10 cellular contexts compared by ENCODE assay signal in the genomic region with DNA sequence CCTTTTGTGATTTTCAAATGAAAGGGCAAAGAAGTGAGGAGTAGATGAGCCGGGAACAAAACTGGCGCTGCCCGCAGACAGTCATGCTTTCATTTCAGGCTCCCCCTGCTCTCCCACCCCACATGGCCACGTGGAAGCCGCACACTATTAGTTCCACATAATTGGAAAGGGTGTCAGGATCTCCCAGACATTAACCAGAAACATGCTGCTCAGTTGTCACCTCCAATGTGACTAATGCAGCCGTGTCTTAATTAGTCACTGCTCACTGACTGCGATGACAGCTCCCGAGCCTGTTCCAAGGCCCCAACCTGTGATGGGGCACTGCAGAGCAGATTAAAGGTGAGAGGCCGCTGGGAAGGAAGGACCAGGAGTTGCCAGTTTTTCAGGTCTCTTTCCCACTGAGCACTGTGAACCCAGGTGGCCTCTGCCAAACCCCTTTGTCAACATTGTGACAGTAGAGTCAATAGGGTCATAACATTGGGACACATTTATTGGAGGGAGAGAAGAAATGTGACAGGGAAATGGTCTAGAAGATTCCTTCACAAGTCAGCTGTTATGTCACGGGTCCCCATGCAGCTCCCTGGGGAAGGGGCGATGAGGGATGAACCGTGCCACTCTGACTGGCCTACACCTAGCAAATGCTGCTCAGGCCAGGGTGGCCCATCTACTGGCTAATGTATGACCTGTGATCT.
DNase-seq lines count a peak whose midpoint lies in the region; TF ChIP-seq lines count a peak whose summit lies in the region.
"Had no signal": no experiment of that assay in that cellular context is flagged by ENCODE, and none has a peak within 500 bp of the region (broad histone marks: within the 10 kb centered on the region; RNA-seq: fewer than 3 reads in every experiment).

No MANE protein-coding gene starts in this region.

- no peaks in the 10 kb centered on the region for H3K27me3 ChIP-seq in BLaER1

- peaks cover 25% of the 10 kb centered on the region for H3K36me3 ChIP-seq in BLaER1

- no peaks in the 10 kb centered on the region for H3K9me3 ChIP-seq in BLaER1
- H3K9me3 ChIP-seq: thoracic aorta had no signal

- H4K20me1 ChIP-seq in BLaER1: no peaks in the 10 kb centered on the region

- TF ChIP-seq CTCF in coronary artery (IDR thresholded peaks at IDR 0.05): no peak

- peak overlapping the region; percentile 44 for H3K4me2 ChIP-seq in BLaER1

- DNase-seq in coronary artery (ENCODE audit: low spot score) (peak; percentile 52), medulla oblongata (ENCODE audit: extremely low spot score) (peak; percentile 63), DMS153 treated with DMSO at 0.1 percent for 48 hours (lab: John Stamatoyannopoulos, UW; ENCODE audit: unreplicated experiment) (no peak), amniotic stem cell (lab: John Stamatoyannopoulos, UW) (no peak), 8988T (no peak)
- DNase-seq in stimulated activated CD4-positive, alpha-beta T cell treated with anti-CD3 and anti-CD28 coated beads, Interleukin-15, amount 100 ng/mL, for 24 hours: no peak
- DNase-seq: stimulated activated CD4-positive, alpha-beta T cell treated with anti-CD3 and anti-CD28 coated beads, Interleukin-4, amount 100 ng/mL, for 1 hour had no signal

- TF ChIP-seq RAD21 in Ishikawa (IDR thresholded peaks at IDR 0.05; ENCODE audit: low read depth): no peak

- no peak for TF ChIP-seq EP300 in Ishikawa (IDR thresholded peaks at IDR 0.05; ENCODE audit: borderline replicate concordance)

- H3K4me3 ChIP-seq in BLaER1: no peak overlapping the region
- H3K4me3 ChIP-seq in coronary artery: no peak overlapping the region
- H3K4me3 ChIP-seq: thoracic aorta had no signal

- H3K4me1 ChIP-seq in BLaER1: peaks cover 22% of the 10 kb centered on the region

- H3K27ac ChIP-seq in BLaER1 (no peak overlapping the region), coronary artery (peak overlapping the region in 1 of 2 donors; percentile 41)
- H3K27ac ChIP-seq: thoracic aorta had no signal

- H3K9ac ChIP-seq in BLaER1: no peak overlapping the region

TF ChIP-seq in Ishikawa, 13 proteins besides CTCF, POLR2A, EP300 and RAD21:
- no peak for TF ChIP-seq CEBPB (IDR thresholded peaks at IDR 0.05)
- TF ChIP-seq NFIC (IDR thresholded peaks at IDR 0.05): no peak
- TF ChIP-seq, protein P1, sequence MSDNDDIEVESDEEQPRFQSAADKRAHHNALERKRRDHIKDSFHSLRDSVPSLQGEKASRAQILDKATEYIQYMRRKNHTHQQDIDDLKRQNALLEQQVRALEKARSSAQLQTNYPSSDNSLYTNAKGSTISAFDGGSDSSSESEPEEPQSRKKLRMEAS (IDR thresholded peaks at IDR 0.05): 0 out of 2 replicates have a peak, but pooled peaks have one; percentile 23
- TF ChIP-seq TCF12 (IDR thresholded peaks at IDR 0.05; ENCODE audit: low read depth): 0 out of 2 replicates have a peak, but pooled peaks have one; percentile 33

Comparison
In these comparisons a context has a peak if more than half of its experiments do, and no peak if none do; other contexts are left out.
1. DNase-seq: peak in coronary artery (single experiment) and medulla oblongata (single experiment); none in DMS153 treated with DMSO at 0.1 percent for 48 hours (single experiment), amniotic stem cell (single experiment), 8988T (single experiment) and stimulated activated CD4-positive, alpha-beta T cell treated with anti-CD3 and anti-CD28 coated beads, Interleukin-15, amount 100 ng/mL, for 24 hours (single experiment).